ENCODE assay signal across 11 cellular contexts in genomic region chr5:140011297-140011802, GRCh38. TPM values are rescaled to one million over a fixed set of nuclear protein-coding genes. Genes with fewer than 3 reads are reported as not detected.
DNase-seq lines count a peak whose midpoint lies in the region; ATAC-seq and TF ChIP-seq lines count a peak whose summit lies in the region.
"Had no signal": no experiment of that assay in that cellular context is flagged by ENCODE, and none has a peak within 500 bp of the region (broad histone marks: within the 10 kb centered on the region; RNA-seq: fewer than 3 reads in every experiment).

No MANE protein-coding gene starts in this region.

- DNase-seq in LHCN-M2 (ENCODE audit: low read depth) (peak; percentile 46), right cardiac atrium (no peak), putamen (ENCODE audit: low spot score) (no peak)
- DNase-seq in natural killer cell treated with Interleukin-12 subunit alpha and Interleukin-12 subunit beta and Interleukin-15 and Interleukin-18, amount 100 ng/mL, for 72 hours (ENCODE audit: low spot score): no peak
- DNase-seq: activated CD4-positive, alpha-beta T cell treated with anti-CD3 and anti-CD28 coated beads for 48 hours; mucosa of descending colon; NCI-H1694 had no signal

- intact Hi-C loops in right cardiac atrium (cut with DNase I): no loop called here

- TF ChIP-seq CTCF in gastroesophageal sphincter (IDR thresholded peaks at IDR 0.05): no peak

- ATAC-seq in GM18511 (IDR thresholded peaks at IDR 0.05; ENCODE audit: unreplicated experiment) (peak; percentile 88), HG02571 (IDR thresholded peaks at IDR 0.05; ENCODE audit: unreplicated experiment) (peak; percentile 90), right cardiac atrium (peak; percentile 79 to 83), gastroesophageal sphincter (no peak), GM19455 (IDR thresholded peaks at IDR 0.05; ENCODE audit: unreplicated experiment) (no peak)
- no peak for ATAC-seq in natural killer cell treated with Interleukin-12 subunit alpha and Interleukin-12 subunit beta and Interleukin-15 and Interleukin-18, amount 100 ng/mL, for 72 hours
- ATAC-seq: mucosa of descending colon had no signal

- no peaks in the 10 kb centered on the region for H3K36me3 Mint-ChIP-seq in natural killer cell treated with Interleukin-12 subunit alpha and Interleukin-12 subunit beta and Interleukin-15 and Interleukin-18, amount 100 ng/mL, for 72 hours

- H3K27me3 Mint-ChIP-seq in natural killer cell treated with Interleukin-12 subunit alpha and Interleukin-12 subunit beta and Interleukin-15 and Interleukin-18, amount 100 ng/mL, for 72 hours: peaks cover 8 to 17% of the 10 kb centered on the region in 2 donors

- TF ChIP-seq EP300 in gastroesophageal sphincter (IDR thresholded peaks at IDR 0.05): no peak

- no peak overlapping the region for H3K4me3 Mint-ChIP-seq in natural killer cell treated with Interleukin-12 subunit alpha and Interleukin-12 subunit beta and Interleukin-15 and Interleukin-18, amount 100 ng/mL, for 72 hours

- H3K36me3 ChIP-seq in gastroesophageal sphincter: no peaks in the 10 kb centered on the region

- TF ChIP-seq POLR2A in gastroesophageal sphincter (IDR thresholded peaks at IDR 0.05): no peak

- H3K27me3 ChIP-seq in right cardiac atrium (ENCODE audit: control insufficient read depth, insufficient read depth): no peaks in the 10 kb centered on the region
- no peaks in the 10 kb centered on the region for H3K27me3 ChIP-seq in gastroesophageal sphincter

- H3K27ac ChIP-seq in right cardiac atrium (ENCODE audit: low read length) (peak overlapping the region; percentile 9), gastroesophageal sphincter (no peak overlapping the region)

- H3K4me1 ChIP-seq in right cardiac atrium (ENCODE audit: control insufficient read depth, insufficient read depth, low read length) (peaks cover 4% of the 10 kb centered on the region), gastroesophageal sphincter (peaks cover 0 to 4% (median 0%) of the 10 kb centered on the region in 3 donors)

- H3K9me3 ChIP-seq in right cardiac atrium (ENCODE audit: control insufficient read depth, low read length): no peaks in the 10 kb centered on the region
- no peaks in the 10 kb centered on the region for H3K9me3 ChIP-seq in gastroesophageal sphincter
- H3K9me3 ChIP-seq: mucosa of descending colon had no signal

- H3K4me1 Mint-ChIP-seq in natural killer cell treated with Interleukin-12 subunit alpha and Interleukin-12 subunit beta and Interleukin-15 and Interleukin-18, amount 100 ng/mL, for 72 hours (ENCODE audit: low read depth in 2 of 2): no peaks in the 10 kb centered on the region

- H3K9me3 Mint-ChIP-seq in natural killer cell treated with Interleukin-12 subunit alpha and Interleukin-12 subunit beta and Interleukin-15 and Interleukin-18, amount 100 ng/mL, for 72 hours: no peaks in the 10 kb centered on the region

- 52% methylated on average over 3 of the region's 3 CpGs for WGBS in right cardiac atrium
- WGBS in gastroesophageal sphincter (ENCODE audit: low coverage in 1 of 2), 2 donors: 39 to 83% methylated on average over 2 to 3 of the region's 3 CpGs

- H3K4me3 ChIP-seq in right cardiac atrium (ENCODE audit: low read length) (no peak overlapping the region), gastroesophageal sphincter (no peak overlapping the region)
- H3K4me3 ChIP-seq: mucosa of descending colon had no signal

- no peak overlapping the region for H3K27ac Mint-ChIP-seq in natural killer cell treated with Interleukin-12 subunit alpha and Interleukin-12 subunit beta and Interleukin-15 and Interleukin-18, amount 100 ng/mL, for 72 hours

RNA-seq across cellular contexts. Expression of gene NRG2, which starts 31.7 kb away (rescaled TPM):
- not detected in 2 replicates for total RNA-seq in LHCN-M2 (2014; rRNA removed)
- polyA plus RNA-seq in LHCN-M2 (2012): 0.02 TPM
- total RNA-seq in right cardiac atrium: 1 to 10 TPM; 1.1 to 3.6 (median 1.8) TPM
- 1.4 TPM for polyA plus RNA-seq in right cardiac atrium
- not detected for total RNA-seq in natural killer cell treated with Interleukin-12 subunit alpha and Interleukin-12 subunit beta and Interleukin-15 and Interleukin-18, amount 100 ng/mL, for 72 hours
- total RNA-seq in gastroesophageal sphincter: 1 to 10 TPM; 3.2 to 7.6 (median 5.1) TPM

Comparison
In these comparisons a context has a peak if more than half of its experiments do, and no peak if none do; other contexts are left out.
1. ATAC-seq: peak in GM18511 (single experiment), HG02571 (single experiment) and right cardiac atrium (2 of 2); none in natural killer cell treated with Interleukin-12 subunit alpha and Interleukin-12 subunit beta and Interleukin-15 and Interleukin-18, amount 100 ng/mL, for 72 hours (0 of 2), gastroesophageal sphincter (single experiment) and GM19455 (single experiment).